ENCODE assay signal across 8 cellular contexts in genomic region chr11:75492181-75492820, GRCh38. TPM values are rescaled to one million over a fixed set of nuclear protein-coding genes. Genes with fewer than 3 reads are reported as not detected.
DNase-seq lines count a peak whose midpoint lies in the region; ATAC-seq and TF ChIP-seq lines count a peak whose summit lies in the region.

No MANE protein-coding gene starts in this region.

- no peaks in the 10 kb centered on the region for H3K9me3 Mint-ChIP-seq in effector memory CD8-positive, alpha-beta T cell
- no peaks in the 10 kb centered on the region for H3K9me3 Mint-ChIP-seq in progenitor cell of endocrine pancreas (ENCODE audit: low read depth)

- H3K4me3 Mint-ChIP-seq in effector memory CD8-positive, alpha-beta T cell: peak overlapping the region; percentile 54 to 70
- no peak overlapping the region for H3K4me3 Mint-ChIP-seq in progenitor cell of endocrine pancreas (ENCODE audit: low read depth)

- TF ChIP-seq CTCF in GM10266 (IDR thresholded peaks at IDR 0.05; ENCODE audit: control insufficient read depth, insufficient read depth, low read depth, missing control alignments): no peak
- no peak for TF ChIP-seq CTCF in progenitor cell of endocrine pancreas (IDR thresholded peaks at IDR 0.05; ENCODE audit: unreplicated experiment)

- H3K4me1 Mint-ChIP-seq in effector memory CD8-positive, alpha-beta T cell (ENCODE audit: low read depth in 2 of 2): peaks cover 6 to 10% of the 10 kb centered on the region in 2 donors
- no peaks in the 10 kb centered on the region for H3K4me1 Mint-ChIP-seq in progenitor cell of endocrine pancreas (ENCODE audit: low read depth)

- peak overlapping the region; percentile 59 to 72 for H3K27ac Mint-ChIP-seq in effector memory CD8-positive, alpha-beta T cell
- no peak overlapping the region for H3K27ac Mint-ChIP-seq in progenitor cell of endocrine pancreas

- no peaks in the 10 kb centered on the region for H3K27me3 Mint-ChIP-seq in effector memory CD8-positive, alpha-beta T cell
- H3K27me3 Mint-ChIP-seq in progenitor cell of endocrine pancreas: no peaks in the 10 kb centered on the region

- H3K36me3 Mint-ChIP-seq in effector memory CD8-positive, alpha-beta T cell (ENCODE audit: insufficient read depth): no peaks in the 10 kb centered on the region
- no peaks in the 10 kb centered on the region for H3K36me3 Mint-ChIP-seq in progenitor cell of endocrine pancreas (ENCODE audit: insufficient read depth)

- peak; percentile 94 for ATAC-seq in effector memory CD8-positive, alpha-beta T cell (replicated peaks)
- no peak for ATAC-seq in GM18861 (IDR thresholded peaks at IDR 0.05; ENCODE audit: unreplicated experiment)

- DNase-seq in GM10266 (ENCODE audit: extremely low spot score) (peak; percentile 43), HPDE6-E6E7 (ENCODE audit: extremely low spot score) (peak; percentile 50), progenitor cell of endocrine pancreas (ENCODE audit: low spot score, unreplicated experiment) (no peak), NCI-H2107 (lab: John Stamatoyannopoulos, UW) (no peak)
- DNase-seq in activated CD4-positive, CD25-positive, alpha-beta regulatory T cell (lab: John Stamatoyannopoulos, UW): peak; percentile 11 to 53 (median 26)
- peak; percentile 24 for DNase-seq in effector memory CD8-positive, alpha-beta T cell
- DNase-seq in stimulated activated CD8-positive, alpha-beta memory T cell treated with anti-CD3 and anti-CD28 coated beads, Interleukin-4, amount 100 ng/mL, for 24 hours (ENCODE audit: low read depth): peak; percentile 31

RNA-seq across cellular contexts. Expression of gene GDPD5, which starts 33.4 kb away (rescaled TPM):
- total RNA-seq in progenitor cell of endocrine pancreas: 32.4 and 33.1 TPM in 2 replicates

RNA-seq across cellular contexts. Expression of gene KLHL35, which starts 59.3 kb away (rescaled TPM):
- total RNA-seq in progenitor cell of endocrine pancreas: 0.55 and 1.2 TPM in 2 replicates

Comparison
In these comparisons a context has a peak if more than half of its experiments do, and no peak if none do; other contexts are left out.
1. DNase-seq: peak in GM10266 (single experiment), HPDE6-E6E7 (single experiment), activated CD4-positive, CD25-positive, alpha-beta regulatory T cell (4 of 4), effector memory CD8-positive, alpha-beta T cell (3 of 3) and stimulated activated CD8-positive, alpha-beta memory T cell treated with anti-CD3 and anti-CD28 coated beads, Interleukin-4, amount 100 ng/mL, for 24 hours (single experiment); none in progenitor cell of endocrine pancreas (single experiment) and NCI-H2107 (single experiment).